Comparison of ENCODE assay signal across 1 cellular context in the genomic region with DNA sequence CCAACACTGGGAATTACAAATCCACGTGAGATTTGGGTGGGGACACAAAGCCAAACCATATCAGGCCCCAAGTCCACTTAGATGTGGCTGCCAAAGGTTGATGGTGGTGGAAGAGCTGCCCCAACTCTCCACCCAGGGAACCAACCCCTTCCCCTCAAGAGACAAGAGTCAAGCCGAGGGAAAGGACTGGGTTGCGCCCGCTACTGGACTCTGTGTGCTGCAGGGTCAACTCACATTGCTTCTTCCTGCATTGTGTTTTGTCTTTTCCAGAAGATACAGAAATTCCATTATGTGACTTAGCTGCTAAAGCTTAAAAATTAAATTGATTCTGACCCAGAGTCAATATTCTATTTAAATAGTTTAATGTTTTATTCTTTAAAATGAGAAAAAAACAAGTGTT.
TF ChIP-seq lines count a peak whose summit lies in the region.

No MANE protein-coding gene starts in this region.

TF ChIP-seq in H1, 55 proteins besides CTCF, POLR2A, EP300 and RAD21:
- TF ChIP-seq POLR2AphosphoS5 (IDR thresholded peaks at IDR 0.05; ENCODE audit: low read depth, low read length) = no peak
- TF ChIP-seq RNF2 (IDR thresholded peaks at IDR 0.05; ENCODE audit: borderline replicate concordance, low read depth, low read length, missing control alignments, poor library complexity, severe bottlenecking) = no peak
- no peak for TF ChIP-seq EZH2 (IDR thresholded peaks at IDR 0.05; ENCODE audit: low read depth, low read length, severe bottlenecking)
- TF ChIP-seq YY1 (IDR thresholded peaks at IDR 0.05; ENCODE audit: low read depth, low read length) = no peak
- no peak for TF ChIP-seq SP1 (IDR thresholded peaks at IDR 0.05; ENCODE audit: low read depth, low read length)
- TF ChIP-seq HDAC6 (IDR thresholded peaks at IDR 0.05; ENCODE audit: low read depth, low read length) = no peak
- no peak for TF ChIP-seq SRF (IDR thresholded peaks at IDR 0.05; ENCODE audit: low read depth, low read length)
- TF ChIP-seq ASH2L (IDR thresholded peaks at IDR 0.05; ENCODE audit: low read length) = no peak
- TF ChIP-seq KDM4A (IDR thresholded peaks at IDR 0.05; ENCODE audit: low read depth, low read length, severe bottlenecking) = no peak
- no peak for TF ChIP-seq MAFK (IDR thresholded peaks at IDR 0.05; ENCODE audit: low read depth, low read length)
- TF ChIP-seq GTF2F1 (IDR thresholded peaks at IDR 0.05; ENCODE audit: borderline replicate concordance, low read depth, low read length) = no peak
- no peak for TF ChIP-seq JUND (IDR thresholded peaks at IDR 0.05; ENCODE audit: low read length)
- no peak for TF ChIP-seq TCF12 (IDR thresholded peaks at IDR 0.05; ENCODE audit: low read depth, low read length)
- TF ChIP-seq NRF1 (IDR thresholded peaks at IDR 0.05; ENCODE audit: low read depth, low read length) = no peak
- TF ChIP-seq, protein P1, sequence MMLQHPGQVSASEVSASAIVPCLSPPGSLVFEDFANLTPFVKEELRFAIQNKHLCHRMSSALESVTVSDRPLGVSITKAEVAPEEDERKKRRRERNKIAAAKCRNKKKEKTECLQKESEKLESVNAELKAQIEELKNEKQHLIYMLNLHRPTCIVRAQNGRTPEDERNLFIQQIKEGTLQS (IDR thresholded peaks at IDR 0.05; ENCODE audit: insufficient read depth, low read depth, low read length) = no peak
- no peak for TF ChIP-seq BRCA1 (IDR thresholded peaks at IDR 0.05; ENCODE audit: low read depth, low read length)
- TF ChIP-seq, protein P2, sequence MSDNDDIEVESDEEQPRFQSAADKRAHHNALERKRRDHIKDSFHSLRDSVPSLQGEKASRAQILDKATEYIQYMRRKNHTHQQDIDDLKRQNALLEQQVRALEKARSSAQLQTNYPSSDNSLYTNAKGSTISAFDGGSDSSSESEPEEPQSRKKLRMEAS (IDR thresholded peaks at IDR 0.05) = no peak
